8 cellular contexts compared by ENCODE assay signal in genomic region chr20:54044156-54044555, GRCh38. TPM values are rescaled to one million over a fixed set of nuclear protein-coding genes. Genes with fewer than 3 reads are reported as not detected.
A peak's percentile ranks its signal among the peaks of the same experiment; 100 is the strongest.
DNase-seq lines count a peak whose midpoint lies in the region; ATAC-seq, FAIRE-seq and TF ChIP-seq lines count a peak whose summit lies in the region.

No MANE protein-coding gene starts in this region.

- H3K36me3 ChIP-seq in right atrium auricular region (no peaks in the 10 kb centered on the region), ovary (no peaks in the 10 kb centered on the region), thyroid gland (no peaks in the 10 kb centered on the region), kidney (ENCODE audit: control insufficient read depth in 1 of 2, insufficient read depth in 2 of 2, low read length in 2 of 2) (no peaks in the 10 kb centered on the region)

- FAIRE-seq in kidney (lab: Jason Lieb, UNC) = no peak

- no peaks in the 10 kb centered on the region for H3K27me3 ChIP-seq in right atrium auricular region
- H3K27me3 ChIP-seq in ovary = no peaks in the 10 kb centered on the region
- H3K27me3 ChIP-seq in thyroid gland = no peaks in the 10 kb centered on the region

- H3K9ac ChIP-seq in kidney (ENCODE audit: low read length in 2 of 2) = no peak overlapping the region

- TF ChIP-seq CTCF in right atrium auricular region (IDR thresholded peaks at IDR 0.05) = no peak
- no peak for TF ChIP-seq CTCF in ovary (IDR thresholded peaks at IDR 0.05)
- TF ChIP-seq CTCF in thyroid gland (IDR thresholded peaks at IDR 0.05) = no peak
- TF ChIP-seq CTCF in kidney (IDR thresholded peaks at IDR 0.05; ENCODE audit: borderline replicate concordance, extremely low read depth, insufficient read depth) = no peak

- intact Hi-C loops in Right ventricle myocardium superior (cut with DNase I) = no loop called here
- intact Hi-C loops in ovary (cut with DNase I) = no loop called here
- intact Hi-C loops in thyroid gland (cut with DNase I) = no loop called here
- intact Hi-C loops in kidney (cut with DNase I) = no loop called here

- no peak overlapping the region for H3K4me3 ChIP-seq in right atrium auricular region
- H3K4me3 ChIP-seq in ovary = no peak overlapping the region
- H3K4me3 ChIP-seq in thyroid gland (replicated peaks in 1 of 3) = no peak overlapping the region
- no peak overlapping the region for H3K4me3 ChIP-seq in kidney (ENCODE audit: low read length in 2 of 2)

- DNase-seq in Right ventricle myocardium superior (no peak), right atrium auricular region (ENCODE audit: low spot score) (no peak), HT1080 (ENCODE audit: low read depth) (peak; percentile 19), dedifferentiated amniotic fluid mesenchymal stem cell (ENCODE audit: extremely low spot score) (peak; percentile 72), ovary (no peak), thyroid gland (no peak), kidney (no peak)
- no peak for DNase-seq in stimulated activated CD4-positive, alpha-beta T cell treated with anti-CD3 and anti-CD28 coated beads, Interleukin-2, amount 100 ng/mL, for 48 hours

- ATAC-seq in Right ventricle myocardium superior (ENCODE audit: poor library complexity) = peak; percentile 48

- TF ChIP-seq EP300 in ovary (IDR thresholded peaks at IDR 0.05) = no peak

- no peaks in the 10 kb centered on the region for H3K9me3 ChIP-seq in right atrium auricular region
- H3K9me3 ChIP-seq in ovary = no peaks in the 10 kb centered on the region
- H3K9me3 ChIP-seq in thyroid gland = no peaks in the 10 kb centered on the region
- no peaks in the 10 kb centered on the region for H3K9me3 ChIP-seq in kidney (ENCODE audit: control insufficient read depth in 1 of 2, low read length in 2 of 2)

- no peaks in the 10 kb centered on the region for H3K4me1 ChIP-seq in right atrium auricular region
- no peaks in the 10 kb centered on the region for H3K4me1 ChIP-seq in ovary (ENCODE audit: insufficient read depth)
- H3K4me1 ChIP-seq in thyroid gland = no peaks in the 10 kb centered on the region
- H3K4me1 ChIP-seq in kidney (ENCODE audit: control insufficient read depth in 1 of 2, insufficient read depth in 1 of 2, low read depth in 1 of 2, low read length in 2 of 2) = peaks cover 0 to 4% of the 10 kb centered on the region in 2 donors

- TF ChIP-seq POLR2A in ovary (IDR thresholded peaks at IDR 0.05) (no peak), thyroid gland (IDR thresholded peaks at IDR 0.05) (no peak)

- H3K27ac ChIP-seq in right atrium auricular region = no peak overlapping the region
- H3K27ac ChIP-seq in ovary = no peak overlapping the region
- no peak overlapping the region for H3K27ac ChIP-seq in thyroid gland
- H3K27ac ChIP-seq in kidney (ENCODE audit: low read depth in 2 of 2, low read length in 2 of 2) = no peak overlapping the region

RNA-seq across cellular contexts. Expression of gene BCAS1, which starts 26.2 kb away (rescaled TPM):
- total RNA-seq in Right ventricle myocardium superior = not detected
- not detected for total RNA-seq in right atrium auricular region
- total RNA-seq in HT1080 (2014; rRNA removed; shearing (Covaris generic)) = 0.06 and 0.07 TPM in 2 replicates
- polyA plus RNA-seq in HT1080 (2015; cell fraction: cytosol; rRNA removed) = 0.02 TPM in 1 of 2 replicates, not detected in the other
- 0.07 TPM in 1 of 2 replicates, not detected in the other for polyA plus RNA-seq in HT1080 (2015; cell fraction: nucleus; rRNA removed)
- under 1 TPM in 5 of 7 donors, not detected in 2; 0.13 to 0.92 (median 0.51) TPM for total RNA-seq in ovary
- polyA plus RNA-seq in ovary = under 1 TPM; 0.15 to 0.57 TPM
- under 1 TPM in 1 of 4 donors, not detected in 3; 0.11 TPM for total RNA-seq in thyroid gland
- 4.8 TPM for total RNA-seq in kidney
- 1.1 TPM for polyA plus RNA-seq in kidney (ENCODE audit: insufficient read depth, low read depth, low replicate concordance)

Comparison
In these comparisons a context has a peak if more than half of its experiments do, and no peak if none do; other contexts are left out.
1. DNase-seq: peak in HT1080 (single experiment) and dedifferentiated amniotic fluid mesenchymal stem cell (single experiment); none in Right ventricle myocardium superior (single experiment), right atrium auricular region (single experiment), ovary (0 of 5), stimulated activated CD4-positive, alpha-beta T cell treated with anti-CD3 and anti-CD28 coated beads, Interleukin-2, amount 100 ng/mL, for 48 hours (0 of 2), thyroid gland (0 of 2) and kidney (single experiment).